In genomic region chr16:50464325-50465290, GRCh38 we compare ENCODE assay signal across 22 cellular contexts.
DNase-seq lines count a peak whose midpoint lies in the region; ATAC-seq, FAIRE-seq and TF ChIP-seq lines count a peak whose summit lies in the region.
"Had no signal": no experiment of that assay in that cellular context is flagged by ENCODE, and none has a peak within 500 bp of the region (broad histone marks: within the 10 kb centered on the region; RNA-seq: fewer than 3 reads in every experiment).

No MANE protein-coding gene starts in this region.

- no peak overlapping the region for H3K9ac ChIP-seq in astrocyte (ENCODE audit: low read length)

- H3K27me3 Mint-ChIP-seq in astrocyte (ENCODE audit: low read depth, unreplicated experiment), result peaks cover 69% of the 10 kb centered on the region

- no peak for FAIRE-seq in astrocyte (lab: Jason Lieb, UNC)

- H3K4me1 Mint-ChIP-seq in astrocyte (ENCODE audit: low read depth, unreplicated experiment), result peaks cover 2% of the 10 kb centered on the region

- H3K27ac Mint-ChIP-seq in astrocyte (ENCODE audit: unreplicated experiment), result no peak overlapping the region
- H3K27ac Mint-ChIP-seq: activated B cell treated with CpG ODN at 0.5 μM for 24 hours; activated CD8-positive, alpha-beta memory T cell treated with anti-CD3 and anti-CD28 coated beads, Interleukin-2, amount 10 ng/mL, durations not matched to agents 7 days and 5 days had no signal

- no peak for TF ChIP-seq EP300 in suprapubic skin (IDR thresholded peaks at IDR 0.05)

- H3K4me3 ChIP-seq in astrocyte (ENCODE audit: insufficient read depth, low read depth, low read length) (no peak overlapping the region), kidney epithelial cell (ENCODE audit: low read depth, low read length) (no peak overlapping the region), suprapubic skin (no peak overlapping the region), MG63 (no peak overlapping the region)
- H3K4me3 ChIP-seq: colonic mucosa, gastroesophageal sphincter, lower lobe of right lung had no signal

- peak; percentile 25 for DNase-seq in activated CD4-positive, CD25-positive, alpha-beta regulatory T cell treated with anti-CD3 and anti-CD28 coated beads, Interleukin-2, amount 50 U/mL, for 72 hours
- DNase-seq in astrocyte (ENCODE audit: low read depth), result no peak
- no peak for DNase-seq in kidney epithelial cell (ENCODE audit: low read depth)
- peak; percentile 27 to 75 for DNase-seq in suprapubic skin (ENCODE audit: low spot score in 2 of 2)
- no peak for DNase-seq in MG63
- DNase-seq: activated B cell treated with CpG ODN at 0.5 μM for 24 hours; activated CD8-positive, alpha-beta memory T cell treated with anti-CD3 and anti-CD28 coated beads, Interleukin-2, amount 10 ng/mL, durations not matched to agents 7 days and 5 days; activated gamma-delta T cell; amniotic stem cell; colonic mucosa; DND-41; lower lobe of right lung; naive B cell; NCI-H2029; NCI-H510A; SHP77; stimulated activated naive CD8-positive, alpha-beta T cell treated with anti-CD3 and anti-CD28 coated beads, Interleukin-15, Interleukin-2, amounts not matched to agents 100 U/mL and 50 U/mL, for 24 hours had no signal

- H3K27ac ChIP-seq in astrocyte (ENCODE audit: low read depth, low read length) (no peak overlapping the region), suprapubic skin (no peak overlapping the region)
- H3K27ac ChIP-seq: C4-2B, colonic mucosa, gastroesophageal sphincter, lower lobe of right lung had no signal

- H3K4me2 ChIP-seq in astrocyte (ENCODE audit: low read length), result no peak overlapping the region

- no peaks in the 10 kb centered on the region for H3K9me3 ChIP-seq in astrocyte (ENCODE audit: insufficient read depth, low read depth, low read length)
- no peaks in the 10 kb centered on the region for H3K9me3 ChIP-seq in suprapubic skin
- H3K9me3 ChIP-seq in MG63, result no peaks in the 10 kb centered on the region
- H3K9me3 ChIP-seq: colonic mucosa, gastroesophageal sphincter, lower lobe of right lung had no signal

- H4K20me1 ChIP-seq in astrocyte (ENCODE audit: insufficient read depth, low read length), result no peaks in the 10 kb centered on the region

- H3K27me3 ChIP-seq in astrocyte (ENCODE audit: insufficient read depth, low read length) (peaks cover 5% of the 10 kb centered on the region), kidney epithelial cell (ENCODE audit: control insufficient read depth, insufficient read depth, low read length) (no peaks in the 10 kb centered on the region), suprapubic skin (peaks cover 32% of the 10 kb centered on the region), MG63 (no peaks in the 10 kb centered on the region)

- no peaks in the 10 kb centered on the region for H3K36me3 Mint-ChIP-seq in astrocyte (ENCODE audit: low read depth, unreplicated experiment)
- H3K36me3 Mint-ChIP-seq: activated CD8-positive, alpha-beta memory T cell treated with anti-CD3 and anti-CD28 coated beads, Interleukin-2, amount 10 ng/mL, durations not matched to agents 7 days and 5 days; naive B cell had no signal

- no peaks in the 10 kb centered on the region for H3K79me2 ChIP-seq in astrocyte (ENCODE audit: insufficient read depth, low read length)

- H3K4me1 ChIP-seq in astrocyte (ENCODE audit: insufficient read depth, low read length) (peaks cover 9% of the 10 kb centered on the region), suprapubic skin (peaks cover 10% of the 10 kb centered on the region)
- H3K4me1 ChIP-seq: colonic mucosa had no signal

- H3K4me3 Mint-ChIP-seq in astrocyte (ENCODE audit: unreplicated experiment), result no peak overlapping the region
- H3K4me3 Mint-ChIP-seq: activated B cell treated with CpG ODN at 0.5 μM for 24 hours; activated CD8-positive, alpha-beta memory T cell treated with anti-CD3 and anti-CD28 coated beads, Interleukin-2, amount 10 ng/mL, durations not matched to agents 7 days and 5 days had no signal

- no peak for ATAC-seq in activated CD4-positive, CD25-positive, alpha-beta regulatory T cell treated with anti-CD3 and anti-CD28 coated beads, Interleukin-2, amount 50 U/mL, for 24 hours
- ATAC-seq in GM21576 (IDR thresholded peaks at IDR 0.05; ENCODE audit: unreplicated experiment) (no peak), HG02623 (IDR thresholded peaks at IDR 0.05; ENCODE audit: unreplicated experiment) (no peak)
- ATAC-seq: activated CD8-positive, alpha-beta memory T cell treated with anti-CD3 and anti-CD28 coated beads, Interleukin-2, amount 10 ng/mL, durations not matched to agents 7 days and 5 days; gastroesophageal sphincter; lower lobe of right lung; stimulated activated naive CD8-positive, alpha-beta T cell treated with anti-CD3 and anti-CD28 coated beads, Interleukin-15, Interleukin-2, amounts not matched to agents 100 U/mL and 50 U/mL, for 24 hours had no signal

- H3K36me3 ChIP-seq in astrocyte (ENCODE audit: insufficient read depth, low read length) (no peaks in the 10 kb centered on the region), kidney epithelial cell (ENCODE audit: control insufficient read depth, insufficient read depth, low read length) (no peaks in the 10 kb centered on the region), suprapubic skin (no peaks in the 10 kb centered on the region), MG63 (no peaks in the 10 kb centered on the region)
- H3K36me3 ChIP-seq: colonic mucosa, gastroesophageal sphincter, lower lobe of right lung had no signal

- 92% methylated on average over 16 of the region's 16 CpGs for WGBS in suprapubic skin

- no peak overlapping the region for H2AFZ ChIP-seq in astrocyte (ENCODE audit: low read depth, low read length)

- TF ChIP-seq CTCF in astrocyte (IDR thresholded peaks at IDR 0.05; ENCODE audit: insufficient read depth, low read depth, low read length), result peak; percentile 8
- TF ChIP-seq CTCF in kidney epithelial cell (IDR thresholded peaks at IDR 0.05; ENCODE audit: insufficient read depth, low read length, poor library complexity, severe bottlenecking), result peak; percentile 25
- TF ChIP-seq CTCF in suprapubic skin (IDR thresholded peaks at IDR 0.05), result no peak

- TF ChIP-seq POLR2A in suprapubic skin (IDR thresholded peaks at IDR 0.05), result no peak

- H3K9me3 Mint-ChIP-seq in astrocyte (ENCODE audit: unreplicated experiment), result no peaks in the 10 kb centered on the region
- H3K9me3 Mint-ChIP-seq: activated B cell treated with CpG ODN at 0.5 μM for 24 hours, naive B cell had no signal

Comparison
In these comparisons a context has a peak if more than half of its experiments do, and no peak if none do; other contexts are left out.
1. DNase-seq: peak in activated CD4-positive, CD25-positive, alpha-beta regulatory T cell treated with anti-CD3 and anti-CD28 coated beads, Interleukin-2, amount 50 U/mL, for 72 hours (single experiment) and suprapubic skin (2 of 2); none in astrocyte (single experiment), kidney epithelial cell (single experiment) and MG63 (single experiment).
2. CTCF ChIP-seq: peak in astrocyte (single experiment) and kidney epithelial cell (single experiment); none in suprapubic skin (0 of 2).